Comparison of ENCODE assay signal across 15 cellular contexts in the genomic region with DNA sequence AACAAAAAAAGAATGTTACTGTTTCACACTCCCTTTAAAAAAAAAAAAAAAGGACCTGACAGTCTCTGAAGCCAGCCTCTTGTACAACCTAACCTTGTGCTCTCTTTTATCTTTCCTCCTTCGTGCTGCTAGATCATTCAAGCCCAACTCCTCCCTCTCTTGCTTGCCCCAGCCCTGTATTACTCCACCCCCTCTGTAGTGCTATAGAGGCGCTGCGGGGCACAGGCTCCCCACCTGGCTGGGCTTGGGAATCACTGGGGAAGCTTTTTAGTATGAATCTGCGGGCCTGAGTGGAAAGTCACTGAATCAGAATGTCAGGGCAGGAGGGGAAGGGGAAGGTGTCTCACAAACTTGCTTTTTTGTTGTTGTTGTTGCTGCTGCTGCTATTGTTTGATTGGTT.
DNase-seq lines count a peak whose midpoint lies in the region; ATAC-seq and TF ChIP-seq lines count a peak whose summit lies in the region.
"Had no signal": no experiment of that assay in that cellular context is flagged by ENCODE, and none has a peak within 500 bp of the region (broad histone marks: within the 10 kb centered on the region; RNA-seq: fewer than 3 reads in every experiment).

No MANE protein-coding gene starts in this region.

- ATAC-seq in SK-N-SH treated with all-trans-retinoic acid at 6 μM for 48 hours, result peak; percentile 33; the same call in 2 of the 3 replicates
- ATAC-seq in stimulated activated naive CD8-positive, alpha-beta T cell treated with anti-CD3 and anti-CD28 coated beads, Interleukin-15, amount 100 ng/mL, for 72 hours, result no peak
- ATAC-seq: stimulated activated memory B cell treated with anti-CD40 and anti-IgM and Interleukin-4, amounts not matched to agents 10 μg/mL and 1 μg/mL and 100 μg/mL, for 72 hours had no signal

- 78% methylated on average over 4 of the region's 4 CpGs for WGBS in SK-N-SH (ENCODE audit: low lambda C conversion rate)

- H3K36me3 Mint-ChIP-seq in type B pancreatic cell, result peaks cover 4% of the 10 kb centered on the region
- H3K36me3 Mint-ChIP-seq: CD8-positive, alpha-beta memory T cell; stimulated activated memory B cell treated with anti-CD40 and anti-IgM and Interleukin-4, amounts not matched to agents 10 μg/mL and 1 μg/mL and 100 μg/mL, for 72 hours had no signal

- TF ChIP-seq CTCF in SK-N-SH (IDR thresholded peaks at IDR 0.05), result no peak
- no peak for TF ChIP-seq CTCF in type B pancreatic cell (conservative IDR thresholded peaks at IDR 0.05)
- no peak for TF ChIP-seq CTCF in RWPE1 (conservative IDR thresholded peaks at IDR 0.05; ENCODE audit: low read depth)

- no peak overlapping the region for H3K27ac Mint-ChIP-seq in type B pancreatic cell
- no peak overlapping the region for H3K27ac Mint-ChIP-seq in stimulated activated naive CD8-positive, alpha-beta T cell treated with anti-CD3 and anti-CD28 coated beads, Interleukin-15, amount 100 ng/mL, for 72 hours
- H3K27ac Mint-ChIP-seq: stimulated activated memory B cell treated with anti-CD40 and anti-IgM and Interleukin-4, amounts not matched to agents 10 μg/mL and 1 μg/mL and 100 μg/mL, for 72 hours had no signal

- H3K9me3 ChIP-seq in SK-N-SH (peaks cover 8% of the 10 kb centered on the region; the same call in 1 of the 2 replicates), SJCRH30 (replicated peaks) (peaks cover 26% of the 10 kb centered on the region), iPS-15b (ENCODE audit: control insufficient read depth, insufficient read depth, low read length) (peaks cover 20% of the 10 kb centered on the region)
- H3K9me3 ChIP-seq: colonic mucosa had no signal

- H3F3A ChIP-seq in SK-N-SH (replicated peaks; ENCODE audit: insufficient read depth), result no peaks in the 10 kb centered on the region

- H3K4me3 ChIP-seq in SK-N-SH (ENCODE audit: low read depth in 2 of 2, low read length in 1 of 2) (no peak overlapping the region), SJCRH30 (no peak overlapping the region), iPS-15b (ENCODE audit: low read depth, low read length) (peak overlapping the region; percentile 9)
- H3K4me3 ChIP-seq: adrenal gland, colonic mucosa had no signal

- H2AFZ ChIP-seq in SK-N-SH (ENCODE audit: low read depth), result no peak overlapping the region

- no peak for TF ChIP-seq RAD21 in SK-N-SH (IDR thresholded peaks at IDR 0.05; ENCODE audit: low read length)

- H3K27me3 Mint-ChIP-seq in type B pancreatic cell, result peaks cover 8% of the 10 kb centered on the region
- H3K27me3 Mint-ChIP-seq in stimulated activated naive CD8-positive, alpha-beta T cell treated with anti-CD3 and anti-CD28 coated beads, Interleukin-15, amount 100 ng/mL, for 72 hours, result peaks cover 7% of the 10 kb centered on the region
- H3K27me3 Mint-ChIP-seq: stimulated activated memory B cell treated with anti-CD40 and anti-IgM and Interleukin-4, amounts not matched to agents 10 μg/mL and 1 μg/mL and 100 μg/mL, for 72 hours had no signal

- H3K4me1 ChIP-seq in SK-N-SH (ENCODE audit: control insufficient read depth in 1 of 2, insufficient read depth in 2 of 2, low read depth in 1 of 2, low read length in 1 of 2) (peaks cover 0 to 3% of the 10 kb centered on the region in 2 experiments; a peak in 1 of 4 replicates), SJCRH30 (no peaks in the 10 kb centered on the region), iPS-15b (ENCODE audit: control insufficient read depth, insufficient read depth, low read length) (peaks cover 27% of the 10 kb centered on the region)
- H3K4me1 ChIP-seq: adrenal gland, colonic mucosa had no signal

- no peaks in the 10 kb centered on the region for H3K9me2 ChIP-seq in SK-N-SH

- H3K4me1 Mint-ChIP-seq in type B pancreatic cell (ENCODE audit: unreplicated experiment), result peaks cover 16% of the 10 kb centered on the region
- H3K4me1 Mint-ChIP-seq in stimulated activated naive CD8-positive, alpha-beta T cell treated with anti-CD3 and anti-CD28 coated beads, Interleukin-15, amount 100 ng/mL, for 72 hours, result no peaks in the 10 kb centered on the region
- H3K4me1 Mint-ChIP-seq: CD8-positive, alpha-beta memory T cell; stimulated activated memory B cell treated with anti-CD40 and anti-IgM and Interleukin-4, amounts not matched to agents 10 μg/mL and 1 μg/mL and 100 μg/mL, for 72 hours had no signal

- H3K27me3 ChIP-seq in SK-N-SH (ENCODE audit: insufficient read depth) (no peaks in the 10 kb centered on the region), SJCRH30 (no peaks in the 10 kb centered on the region), iPS-15b (ENCODE audit: control insufficient read depth, insufficient read depth, low read length) (no peaks in the 10 kb centered on the region)
- H3K27me3 ChIP-seq: colonic mucosa had no signal

- POLR2A ChIA-PET in SK-N-SH (lab: Yijun Ruan, JAX), result no interaction called here
- POLR2A ChIA-PET in RWPE1 (lab: Yijun Ruan, JAX; ENCODE audit: low non-redundant PET), result no interaction called here

- TF ChIP-seq EP300 in SK-N-SH (IDR thresholded peaks at IDR 0.05; ENCODE audit: borderline replicate concordance in 1 of 2, low read depth in 1 of 2, low read length in 1 of 2), result no peak

- DNase-seq in SK-N-SH, result no peak
- peak; percentile 18 to 44 for DNase-seq in SJCRH30
- no peak for DNase-seq in type B pancreatic cell (ENCODE audit: extremely low spot score, unreplicated experiment)
- no peak for DNase-seq in stimulated activated naive CD8-positive, alpha-beta T cell treated with anti-CD3 and anti-CD28 coated beads, Interleukin-15, amount 100 ng/mL, for 72 hours
- DNase-seq in RWPE1 (ENCODE audit: low spot score), result no peak
- no peak for DNase-seq in AG20443 (ENCODE audit: low spot score)
- DNase-seq: activated CD4-positive, alpha-beta T cell treated with anti-CD3 and anti-CD28 coated beads, Interleukin-2, amount 50 U/mL, for 48 hours; CD8-positive, alpha-beta memory T cell; colonic mucosa; mesenchymal stem cell; Right ventricle myocardium superior had no signal

- H3K9me3 Mint-ChIP-seq in type B pancreatic cell, result peaks cover 14% of the 10 kb centered on the region
- H3K9me3 Mint-ChIP-seq in stimulated activated naive CD8-positive, alpha-beta T cell treated with anti-CD3 and anti-CD28 coated beads, Interleukin-15, amount 100 ng/mL, for 72 hours, result peaks cover 9 to 26% of the 10 kb centered on the region in 2 donors

- no peak overlapping the region for H3K4me2 ChIP-seq in SK-N-SH

- H3K9ac ChIP-seq in SK-N-SH, result no peak overlapping the region
- H3K9ac ChIP-seq in iPS-15b (ENCODE audit: low read depth, low read length), result peak overlapping the region; percentile 18

- no peaks in the 10 kb centered on the region for H3K79me2 ChIP-seq in SK-N-SH (ENCODE audit: insufficient read depth)

- H3K36me3 ChIP-seq in SK-N-SH (replicated peaks in 1 of 2; ENCODE audit: control insufficient read depth in 1 of 2, insufficient read depth in 2 of 2, low read length in 1 of 2) (no peaks in the 10 kb centered on the region), SJCRH30 (no peaks in the 10 kb centered on the region), iPS-15b (ENCODE audit: control insufficient read depth, insufficient read depth, low read length) (no peaks in the 10 kb centered on the region)
- H3K36me3 ChIP-seq: adrenal gland, colonic mucosa had no signal

- peak overlapping the region; percentile 13 for H3K4me3 Mint-ChIP-seq in type B pancreatic cell
- no peak overlapping the region for H3K4me3 Mint-ChIP-seq in stimulated activated naive CD8-positive, alpha-beta T cell treated with anti-CD3 and anti-CD28 coated beads, Interleukin-15, amount 100 ng/mL, for 72 hours
- H3K4me3 Mint-ChIP-seq: CD8-positive, alpha-beta memory T cell; stimulated activated memory B cell treated with anti-CD40 and anti-IgM and Interleukin-4, amounts not matched to agents 10 μg/mL and 1 μg/mL and 100 μg/mL, for 72 hours had no signal

- CTCF ChIA-PET in SK-N-SH (lab: Yijun Ruan, JAX), result interaction anchor here (1.3 to 14.3 kb wide), 3 partner anchors 9 to 50 kb away, joined by 3 to 261 read pairs (median 5); no protein-coding TSS in a partner anchor
- CTCF ChIA-PET in RWPE1 (lab: Yijun Ruan, JAX), result interaction anchor here (0.6 to 0.7 kb wide), 2 partner anchors 225 to 236 kb away, joined by 3 read pairs; no protein-coding TSS in a partner anchor

- no peaks in the 10 kb centered on the region for H4K20me1 ChIP-seq in SK-N-SH (ENCODE audit: insufficient read depth)

- H3K27ac ChIP-seq in SK-N-SH (ENCODE audit: low read depth in 2 of 2, low read length in 1 of 2) (no peak overlapping the region), SJCRH30 (no peak overlapping the region), RWPE1 (no peak overlapping the region)
- H3K27ac ChIP-seq: adrenal gland, colonic mucosa had no signal

TF ChIP-seq in SK-N-SH treated with all-trans-retinoic acid at 6 μM for 48 hours, 23 proteins besides CTCF, POLR2A, EP300 and RAD21 (continues in another document):
- TF ChIP-seq TOX (CRISPR knock-in tag; IDR thresholded peaks at IDR 0.05; ENCODE audit: borderline replicate concordance) (no peak), ZC3H10 (CRISPR knock-in tag; IDR thresholded peaks at IDR 0.05) (no peak)
- TF ChIP-seq, protein P1, sequence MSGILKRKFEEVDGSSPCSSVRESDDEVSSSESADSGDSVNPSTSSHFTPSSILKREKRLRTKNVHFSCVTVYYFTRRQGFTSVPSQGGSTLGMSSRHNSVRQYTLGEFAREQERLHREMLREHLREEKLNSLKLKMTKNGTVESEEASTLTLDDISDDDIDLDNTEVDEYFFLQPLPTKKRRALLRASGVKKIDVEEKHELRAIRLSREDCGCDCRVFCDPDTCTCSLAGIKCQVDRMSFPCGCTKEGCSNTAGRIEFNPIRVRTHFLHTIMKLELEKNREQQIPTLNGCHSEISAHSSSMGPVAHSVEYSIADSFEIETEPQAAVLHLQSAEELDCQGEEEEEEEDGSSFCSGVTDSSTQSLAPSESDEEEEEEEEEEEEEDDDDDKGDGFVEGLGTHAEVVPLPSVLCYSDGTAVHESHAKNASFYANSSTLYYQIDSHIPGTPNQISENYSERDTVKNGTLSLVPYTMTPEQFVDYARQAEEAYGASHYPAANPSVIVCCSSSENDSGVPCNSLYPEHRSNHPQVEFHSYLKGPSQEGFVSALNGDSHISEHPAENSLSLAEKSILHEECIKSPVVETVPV (CRISPR knock-in tag; IDR thresholded peaks at IDR 0.05), result no peak

TF ChIP-seq in SK-N-SH, 30 proteins besides CTCF, POLR2A, EP300 and RAD21:
- no peak for TF ChIP-seq SMC3 (IDR thresholded peaks at IDR 0.05; ENCODE audit: low read depth, low read length)

Comparison
In these comparisons a context has a peak if more than half of its experiments do, and no peak if none do; other contexts are left out.
1. DNase-seq: peak in SJCRH30 (2 of 2); none in SK-N-SH (single experiment), type B pancreatic cell (single experiment), stimulated activated naive CD8-positive, alpha-beta T cell treated with anti-CD3 and anti-CD28 coated beads, Interleukin-15, amount 100 ng/mL, for 72 hours (0 of 2), RWPE1 (single experiment) and AG20443 (single experiment).